In the genomic region with DNA sequence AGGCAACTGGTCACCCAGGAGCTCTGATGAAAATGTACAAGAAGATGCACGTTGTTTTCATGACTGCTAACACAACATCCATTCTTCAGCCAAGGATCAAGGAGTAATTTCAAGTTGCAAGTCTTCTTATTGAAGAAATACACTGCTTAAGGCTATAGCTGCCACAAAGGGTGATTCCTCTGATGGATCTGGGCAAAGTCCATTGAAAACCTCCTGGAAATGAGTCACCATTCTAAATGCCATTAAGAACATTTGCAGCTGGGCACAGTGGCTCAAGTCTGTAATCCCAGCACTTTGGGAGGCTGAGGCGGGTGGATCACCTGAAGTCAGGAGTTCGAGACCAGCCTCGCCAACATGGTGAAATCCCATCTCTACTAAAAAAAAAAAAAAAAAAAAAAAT, we compare ENCODE assay signal across 2 cellular contexts.
TF ChIP-seq lines count a peak whose summit lies in the region.

No MANE protein-coding gene starts in this region.

TF ChIP-seq in HCT116, 20 proteins besides CTCF, POLR2A, EP300 and RAD21:
- TF ChIP-seq JUND (IDR thresholded peaks at IDR 0.05) = peak; percentile 59
- peak; percentile 58; the same call in 1 of the 2 replicates for TF ChIP-seq FOSL1 (IDR thresholded peaks at IDR 0.05; ENCODE audit: low read depth)
- TF ChIP-seq SP1 (IDR thresholded peaks at IDR 0.05; ENCODE audit: low read depth) = peak; percentile 44
- TF ChIP-seq CBX3 (IDR thresholded peaks at IDR 0.05; ENCODE audit: low read depth) = 0 out of 2 replicates have a peak, but pooled peaks have one; percentile 15

TF ChIP-seq in HepG2, 621 proteins besides CTCF, POLR2A, EP300 and RAD21:
- TF ChIP-seq FOSL2 (CRISPR knock-in tag; IDR thresholded peaks at IDR 0.05) = peak; percentile 77
